ENCODE assay signal across 10 cellular contexts in genomic region chr11:111526501-111526900, GRCh38. TPM values are rescaled to one million over a fixed set of nuclear protein-coding genes. Genes with fewer than 3 reads are reported as not detected.
A peak's percentile ranks its signal among the peaks of the same experiment; 100 is the strongest.
DNase-seq lines count a peak whose midpoint lies in the region; ATAC-seq and TF ChIP-seq lines count a peak whose summit lies in the region.
"Had no signal": no experiment of that assay in that cellular context is flagged by ENCODE, and none has a peak within 500 bp of the region (broad histone marks: within the 10 kb centered on the region; RNA-seq: fewer than 3 reads in every experiment).

No MANE protein-coding gene starts in this region.

- CTCF ChIA-PET in activated CD4-positive, alpha-beta T cell treated with anti-CD3 and anti-CD28 coated beads for 36 hours (lab: Charles Lee): interaction anchor here (0.6 kb wide), 1 partner anchor 115 kb away, joined by 3 read pairs; no protein-coding TSS in a partner anchor
- CTCF ChIA-PET in activated CD4-positive, alpha-beta T cell treated with anti-CD3 and anti-CD28 coated beads, Interleukin-2, amount 10 ng/mL, durations not matched to agents 7 days and 5 days (lab: Charles Lee): interaction anchor here (1.2 to 1.6 kb wide), 2 partner anchors 10 to 12 kb away, joined by 3 read pairs; partner anchors contain the start of gene HOATZ

- peaks cover 3% of the 10 kb centered on the region for H3K27me3 Mint-ChIP-seq in activated CD4-positive, alpha-beta T cell treated with anti-CD3 and anti-CD28 coated beads for 36 hours
- H3K27me3 Mint-ChIP-seq in activated CD4-positive, alpha-beta T cell treated with anti-CD3 and anti-CD28 coated beads, Interleukin-2, amount 10 ng/mL, durations not matched to agents 7 days and 5 days: no peaks in the 10 kb centered on the region

- TF ChIP-seq CTCF in astrocyte of the spinal cord (IDR thresholded peaks at IDR 0.05; ENCODE audit: low read depth, low read length): no peak

- no peaks in the 10 kb centered on the region for H3K36me3 Mint-ChIP-seq in activated CD4-positive, alpha-beta T cell treated with anti-CD3 and anti-CD28 coated beads for 36 hours (ENCODE audit: low read depth)
- H3K36me3 Mint-ChIP-seq in activated CD4-positive, alpha-beta T cell treated with anti-CD3 and anti-CD28 coated beads, Interleukin-2, amount 10 ng/mL, durations not matched to agents 7 days and 5 days (ENCODE audit: low read depth): no peaks in the 10 kb centered on the region

- peak overlapping the region; percentile 67 for H3K27ac Mint-ChIP-seq in activated CD4-positive, alpha-beta T cell treated with anti-CD3 and anti-CD28 coated beads for 36 hours
- no peak overlapping the region for H3K27ac Mint-ChIP-seq in activated CD4-positive, alpha-beta T cell treated with anti-CD3 and anti-CD28 coated beads, Interleukin-2, amount 10 ng/mL, durations not matched to agents 7 days and 5 days

- no peaks in the 10 kb centered on the region for H3K9me3 Mint-ChIP-seq in activated CD4-positive, alpha-beta T cell treated with anti-CD3 and anti-CD28 coated beads for 36 hours (ENCODE audit: low read depth)
- no peaks in the 10 kb centered on the region for H3K9me3 Mint-ChIP-seq in activated CD4-positive, alpha-beta T cell treated with anti-CD3 and anti-CD28 coated beads, Interleukin-2, amount 10 ng/mL, durations not matched to agents 7 days and 5 days

- H3K4me1 Mint-ChIP-seq in activated CD4-positive, alpha-beta T cell treated with anti-CD3 and anti-CD28 coated beads for 36 hours: peaks cover 65% of the 10 kb centered on the region
- peaks cover 22% of the 10 kb centered on the region for H3K4me1 Mint-ChIP-seq in activated CD4-positive, alpha-beta T cell treated with anti-CD3 and anti-CD28 coated beads, Interleukin-2, amount 10 ng/mL, durations not matched to agents 7 days and 5 days

- intact Hi-C loops in activated CD4-positive, alpha-beta T cell treated with anti-CD3 and anti-CD28 coated beads for 36 hours (cut with DNase I, micrococcal nuclease): loop anchor here in 1 of 2 experiments (2.0 to 10.0 kb wide), 3 partner anchors 76 to 1092 kb away; partner anchors contain the start of genes DIXDC1 and SIK2
- intact Hi-C loops in cardiac septum (cut with DNase I): no loop called here

- peak; percentile 66 for ATAC-seq in activated CD4-positive, alpha-beta T cell treated with anti-CD3 and anti-CD28 coated beads for 36 hours
- no peak for ATAC-seq in HG03159 (IDR thresholded peaks at IDR 0.05; ENCODE audit: unreplicated experiment)

- POLR2A ChIA-PET in activated CD4-positive, alpha-beta T cell treated with anti-CD3 and anti-CD28 coated beads for 36 hours (lab: Charles Lee): no interaction called here
- POLR2A ChIA-PET in activated CD4-positive, alpha-beta T cell treated with anti-CD3 and anti-CD28 coated beads, Interleukin-2, amount 10 ng/mL, durations not matched to agents 7 days and 5 days (lab: Charles Lee): no interaction called here

- no peak overlapping the region for H3K4me3 ChIP-seq in Jurkat, Clone E6-1 (ENCODE audit: low read length)
- no peak overlapping the region for H3K4me3 ChIP-seq in astrocyte of the spinal cord (ENCODE audit: low read depth, low read length)

- peak; percentile 65 for DNase-seq in activated CD4-positive, alpha-beta T cell treated with anti-CD3 and anti-CD28 coated beads for 36 hours
- no peak for DNase-seq in activated CD4-positive, alpha-beta T cell treated with anti-CD3 and anti-CD28 coated beads, Interleukin-2, amount 10 ng/mL, durations not matched to agents 7 days and 5 days
- DNase-seq in Jurkat, Clone E6-1 (ENCODE audit: low read depth, low spot score): peak; percentile 19
- DNase-seq in astrocyte of the spinal cord (ENCODE audit: low read depth, low spot score) (peak; percentile 72), renal cortical epithelial cell (ENCODE audit: low read depth) (peak; percentile 66), H4 (ENCODE audit: low spot score) (no peak), cardiac septum (ENCODE audit: low spot score) (no peak)
- DNase-seq: KBM-7 had no signal

- in situ Hi-C loops in astrocyte of the spinal cord (cut with HindIII; ENCODE audit: low sequenced_read_pairs): no loop called here

- H3K4me3 Mint-ChIP-seq in activated CD4-positive, alpha-beta T cell treated with anti-CD3 and anti-CD28 coated beads for 36 hours: no peak overlapping the region
- no peak overlapping the region for H3K4me3 Mint-ChIP-seq in activated CD4-positive, alpha-beta T cell treated with anti-CD3 and anti-CD28 coated beads, Interleukin-2, amount 10 ng/mL, durations not matched to agents 7 days and 5 days

RNA-seq across cellular contexts. Expression of gene HOATZ, which starts 11.9 kb away (rescaled TPM):
- total RNA-seq in activated CD4-positive, alpha-beta T cell treated with anti-CD3 and anti-CD28 coated beads for 36 hours: not detected
- not detected for total RNA-seq in activated CD4-positive, alpha-beta T cell treated with anti-CD3 and anti-CD28 coated beads, Interleukin-2, amount 10 ng/mL, durations not matched to agents 7 days and 5 days
- polyA plus RNA-seq in Jurkat, Clone E6-1 (2012; ENCODE audit: insufficient read depth, insufficient read length): not detected
- total RNA-seq in renal cortical epithelial cell: not detected in 2 replicates
- not detected in 2 replicates for total RNA-seq in H4 (2014; rRNA removed; shearing (Covaris generic))
- total RNA-seq in cardiac septum: not detected
- total RNA-seq: mucosa of gallbladder had no signal

RNA-seq across cellular contexts. Expression of gene LAYN, which starts 14.0 kb away (rescaled TPM):
- 1 to 10 TPM; 5.5 to 5.6 TPM for total RNA-seq in activated CD4-positive, alpha-beta T cell treated with anti-CD3 and anti-CD28 coated beads for 36 hours
- under 1 TPM; 0.71 to 0.89 TPM for total RNA-seq in activated CD4-positive, alpha-beta T cell treated with anti-CD3 and anti-CD28 coated beads, Interleukin-2, amount 10 ng/mL, durations not matched to agents 7 days and 5 days
- not detected for polyA plus RNA-seq in Jurkat, Clone E6-1 (2012; ENCODE audit: insufficient read depth, insufficient read length)
- total RNA-seq in renal cortical epithelial cell: 10.0 and 61.1 TPM in 2 replicates
- 28.8 and 34.3 TPM in 2 replicates for total RNA-seq in H4 (2014; rRNA removed; shearing (Covaris generic))
- 4.5 TPM for total RNA-seq in cardiac septum

RNA-seq across cellular contexts. Expression of gene BTG4, which starts 14.3 kb away (rescaled TPM):
- total RNA-seq in activated CD4-positive, alpha-beta T cell treated with anti-CD3 and anti-CD28 coated beads for 36 hours: not detected
- not detected for total RNA-seq in activated CD4-positive, alpha-beta T cell treated with anti-CD3 and anti-CD28 coated beads, Interleukin-2, amount 10 ng/mL, durations not matched to agents 7 days and 5 days
- not detected for polyA plus RNA-seq in Jurkat, Clone E6-1 (2012; ENCODE audit: insufficient read depth, insufficient read length)
- total RNA-seq in renal cortical epithelial cell (not detected in 2 replicates), cardiac septum (not detected)
- 0.15 TPM in 1 of 2 replicates, not detected in the other for total RNA-seq in H4 (2014; rRNA removed; shearing (Covaris generic))
- total RNA-seq: mucosa of gallbladder had no signal

Comparison
In these comparisons a context has a peak if more than half of its experiments do, and no peak if none do; other contexts are left out.
1. DNase-seq: peak in activated CD4-positive, alpha-beta T cell treated with anti-CD3 and anti-CD28 coated beads for 36 hours (single experiment), Jurkat, Clone E6-1 (single experiment), astrocyte of the spinal cord (single experiment) and renal cortical epithelial cell (single experiment); none in activated CD4-positive, alpha-beta T cell treated with anti-CD3 and anti-CD28 coated beads, Interleukin-2, amount 10 ng/mL, durations not matched to agents 7 days and 5 days (single experiment), H4 (single experiment) and cardiac septum (single experiment).